ENCODE assay signal across 1 cellular context in genomic region chr12:29438752-29439408, GRCh38.
TF ChIP-seq lines count a peak whose summit lies in the region.

No MANE protein-coding gene starts in this region.

TF ChIP-seq in liver, 16 proteins besides CTCF, POLR2A, EP300 and RAD21 (continued from another document):
- TF ChIP-seq HNF4G (IDR thresholded peaks at IDR 0.05) (peak; percentile 62), ZBTB33 (IDR thresholded peaks at IDR 0.05) (no peak)
